ENCODE assay signal across 8 cellular contexts in genomic region chr18:59070181-59070912, GRCh38.
DNase-seq lines count a peak whose midpoint lies in the region; ATAC-seq, FAIRE-seq and TF ChIP-seq lines count a peak whose summit lies in the region.

No MANE protein-coding gene starts in this region.

- FAIRE-seq in RCC 7860 (lab: Jason Lieb, UNC): no peak

- H3K27ac Mint-ChIP-seq in neural progenitor cell: no peak overlapping the region

- H3K4me3 ChIP-seq in fibroblast of the aortic adventitia (ENCODE audit: low read depth, low read length) (no peak overlapping the region), neural progenitor cell (no peak overlapping the region), stomach (no peak overlapping the region)

- no peaks in the 10 kb centered on the region for H3K9me3 ChIP-seq in neural progenitor cell (ENCODE audit: low read depth)
- H3K9me3 ChIP-seq in stomach: no peaks in the 10 kb centered on the region

- ATAC-seq in GM19463 (IDR thresholded peaks at IDR 0.05; ENCODE audit: unreplicated experiment): peak; percentile 70

- H3K4me1 Mint-ChIP-seq in neural progenitor cell: no peaks in the 10 kb centered on the region

- no peaks in the 10 kb centered on the region for H3K79me2 ChIP-seq in neural progenitor cell (ENCODE audit: low read depth)

- no peak overlapping the region for H3K9ac ChIP-seq in neural progenitor cell

- H3K27me3 ChIP-seq in neural progenitor cell (no peaks in the 10 kb centered on the region), stomach (no peaks in the 10 kb centered on the region)

- TF ChIP-seq POLR2A in stomach (IDR thresholded peaks at IDR 0.05): no peak

- H2AFZ ChIP-seq in neural progenitor cell (replicated peaks): no peak overlapping the region

- no peaks in the 10 kb centered on the region for H3K9me3 Mint-ChIP-seq in neural progenitor cell

- H3K4me2 ChIP-seq in neural progenitor cell: no peak overlapping the region

- no peaks in the 10 kb centered on the region for H3K36me3 Mint-ChIP-seq in neural progenitor cell

- no peak for TF ChIP-seq EP300 in stomach (IDR thresholded peaks at IDR 0.05)

- H3F3A ChIP-seq in neural progenitor cell (ENCODE audit: low read depth): no peaks in the 10 kb centered on the region

- WGBS in stomach, 5 donors: 29 to 50% (median 32%) methylated on average over 10 to 19 of the region's 19 CpGs

- TF ChIP-seq CTCF in fibroblast of the aortic adventitia (IDR thresholded peaks at IDR 0.05; ENCODE audit: insufficient read depth, low read length) (peak; percentile 90), neural progenitor cell (IDR thresholded peaks at IDR 0.05) (peak; percentile 82), stomach (IDR thresholded peaks at IDR 0.05) (peak in 5 of 7 experiments; percentile 64 to 88 (median 74))

- DNase-seq in CD1c-positive myeloid dendritic cell (ENCODE audit: extremely low spot score) (peak; percentile 83), HUDEP-2 (lab: John Stamatoyannopoulos, UW; ENCODE audit: unreplicated experiment in 76 of 76) (peak in 65 of 76 experiments; percentile 0 to 84 (median 47)), RCC 7860 (ENCODE audit: low spot score) (peak; percentile 37), fibroblast of the aortic adventitia (ENCODE audit: low read depth) (peak; percentile 82), neural progenitor cell (ENCODE audit: low spot score) (peak; percentile 93), stomach (peak; percentile 88)
- DNase-seq in activated T-cell treated with anti-CD3 and anti-CD28 coated beads, Interleukin-2, amount 50 U/mL, for 48 hours: peak; percentile 87 to 88

- H3K36me3 ChIP-seq in neural progenitor cell (no peaks in the 10 kb centered on the region), stomach (no peaks in the 10 kb centered on the region)

- H3K4me3 Mint-ChIP-seq in neural progenitor cell: no peak overlapping the region

- H3K27me3 Mint-ChIP-seq in neural progenitor cell (ENCODE audit: insufficient read depth, low read depth): no peaks in the 10 kb centered on the region

- intact Hi-C loops in stomach (cut with DNase I; ENCODE audit: low total_unique reads): no loop called here

- H3K27ac ChIP-seq in neural progenitor cell (no peak overlapping the region), stomach (no peak overlapping the region)

- H4K20me1 ChIP-seq in neural progenitor cell (ENCODE audit: low read depth): no peaks in the 10 kb centered on the region

- H3K4me1 ChIP-seq in neural progenitor cell: no peaks in the 10 kb centered on the region
- H3K4me1 ChIP-seq in stomach: peaks cover 0 to 7% (median 0%) of the 10 kb centered on the region in 4 donors

Comparison
In these comparisons a context has a peak if more than half of its experiments do, and no peak if none do; other contexts are left out.
1. DNase-seq: peak in every context shown above with its lines; median percentile 93 in neural progenitor cell; 88 in stomach; 88 in activated T-cell treated with anti-CD3 and anti-CD28 coated beads, Interleukin-2, amount 50 U/mL, for 48 hours; 83 in CD1c-positive myeloid dendritic cell; 82 in fibroblast of the aortic adventitia; 47 in HUDEP-2; 37 in RCC 7860.